In genomic region chr18:34640273-34640672, GRCh38 we compare ENCODE assay signal across 26 cellular contexts.
"Had no signal": no experiment of that assay in that cellular context is flagged by ENCODE, and none has a peak within 500 bp of the region (broad histone marks: within the 10 kb centered on the region; RNA-seq: fewer than 3 reads in every experiment).

No MANE protein-coding gene starts in this region.

- H3K36me3 ChIP-seq: colonic mucosa, esophagus muscularis mucosa, heart right ventricle, neural progenitor cell, stomach, thyroid gland had no signal

- H3K27ac ChIP-seq: colonic mucosa, esophagus muscularis mucosa, foreskin keratinocyte, neural progenitor cell, parathyroid adenoma, stomach, thyroid gland had no signal

- H3K4me1 Mint-ChIP-seq: naive thymus-derived CD4-positive, alpha-beta T cell; neural progenitor cell had no signal

- DNase-seq: colonic mucosa; effector memory CD4-positive, alpha-beta T cell; foreskin keratinocyte; glutamatergic neuron; heart right ventricle; hippocampal formation; islet precursor cell; kidney glomerular epithelial cell; mesenchymal stem cell; midbrain; naive thymus-derived CD4-positive, alpha-beta T cell; stimulated activated CD4-positive, alpha-beta T cell treated with anti-CD3 and anti-CD28 coated beads, Interleukin-12 subunit alpha, Interleukin-12 subunit beta, amount 100 ng/mL, for 4 hours; stimulated activated CD4-positive, alpha-beta T cell treated with anti-CD3 and anti-CD28 coated beads, Interleukin-1b, Interleukin-23, amount 100 ng/mL, for 48 hours; stimulated activated CD4-positive, alpha-beta T cell treated with anti-CD3 and anti-CD28 coated beads, Interleukin-4, amount 100 ng/mL, for 1 hour; stimulated activated CD8-positive, alpha-beta memory T cell treated with anti-CD3 and anti-CD28 coated beads, Interleukin-4, amount 100 ng/mL, for 48 hours; stimulated activated naive CD4-positive, alpha-beta T cell; stomach; thyroid gland had no signal

- H3K36me3 Mint-ChIP-seq: naive thymus-derived CD4-positive, alpha-beta T cell; neural progenitor cell; type B pancreatic cell had no signal

- H3K27me3 ChIP-seq: colonic mucosa, esophagus muscularis mucosa, foreskin keratinocyte, heart right ventricle, neural progenitor cell, stomach, thyroid gland had no signal

- H3K4me3 ChIP-seq: colonic mucosa, esophagus muscularis mucosa, heart right ventricle, neural progenitor cell, smooth muscle cell, stomach, thyroid gland had no signal

- H3K9me3 Mint-ChIP-seq: dendritic cell treated with granulocyte-macrophage colony-stimulating factor and Interleukin-4, amounts not matched to agents 40 ng/mL and 50 ng/mL, for 4 days; naive thymus-derived CD4-positive, alpha-beta T cell; nephron; neural progenitor cell; type B pancreatic cell had no signal

- H3K4me1 ChIP-seq: colonic mucosa, foreskin keratinocyte, neural progenitor cell, parathyroid adenoma, stomach, thyroid gland had no signal

- H3K27me3 Mint-ChIP-seq: dendritic cell treated with granulocyte-macrophage colony-stimulating factor and Interleukin-4, amounts not matched to agents 40 ng/mL and 50 ng/mL, for 4 days; naive thymus-derived CD4-positive, alpha-beta T cell; progenitor cell of endocrine pancreas; type B pancreatic cell had no signal

- H3K4me3 Mint-ChIP-seq: dendritic cell treated with granulocyte-macrophage colony-stimulating factor and Interleukin-4, amounts not matched to agents 40 ng/mL and 50 ng/mL, for 4 days; naive thymus-derived CD4-positive, alpha-beta T cell; nephron; neural progenitor cell; type B pancreatic cell had no signal

- H3K9me3 ChIP-seq: colonic mucosa, esophagus muscularis mucosa, heart right ventricle, stomach, thyroid gland had no signal

- ATAC-seq: foreskin keratinocyte; naive thymus-derived CD4-positive, alpha-beta T cell had no signal

- H3K27ac Mint-ChIP-seq: dendritic cell treated with granulocyte-macrophage colony-stimulating factor and Interleukin-4, amounts not matched to agents 40 ng/mL and 50 ng/mL, for 4 days; naive thymus-derived CD4-positive, alpha-beta T cell; nephron; neural progenitor cell; progenitor cell of endocrine pancreas; type B pancreatic cell had no signal
